8 cellular contexts compared by ENCODE assay signal in genomic region chr4:104930745-104931736, GRCh38.
DNase-seq lines count a peak whose midpoint lies in the region; ATAC-seq, FAIRE-seq and TF ChIP-seq lines count a peak whose summit lies in the region.
"Not testable (repeated sequence)": the region's sequence is repeated elsewhere in the genome, so short reads cannot be mapped to it uniquely, and the experiment has no call there.

No MANE protein-coding gene starts in this region.

- not testable (repeated sequence) for H3K14ac ChIP-seq in H1 (ENCODE audit: insufficient read length); mesenchymal stem cell (ENCODE audit: low read length in 2 of 2)

- H2BK120ac ChIP-seq in H1 (replicated peaks; ENCODE audit: low read depth, low read length); mesenchymal stem cell (ENCODE audit: low read depth, low read length): not testable (repeated sequence)

- H3K4me1 ChIP-seq in Peyer's patch; H1 (replicated peaks in 1 of 4; ENCODE audit: control insufficient read depth in 3 of 4, insufficient read depth in 4 of 4, low read length in 3 of 4); mesenchymal stem cell (ENCODE audit: control insufficient read depth, insufficient read depth, low read depth, low read length): not testable (repeated sequence)

- not testable (repeated sequence) for H4K20me1 ChIP-seq in H1 (replicated peaks in 1 of 2; ENCODE audit: control insufficient read depth in 1 of 2, insufficient read depth in 2 of 2, low read length in 2 of 2)

- POLR2A ChIA-PET in H1 (lab: Charles Lee; ENCODE audit: partially characterized antibody): interaction anchor here (0.6 kb wide), 1 partner anchor 420 kb away, joined by 3 read pairs; no protein-coding TSS in a partner anchor

- not testable (repeated sequence) for H4K5ac ChIP-seq in H1 (ENCODE audit: insufficient read length, low read depth, low read length)

- H2AK5ac ChIP-seq in H1 (ENCODE audit: low read depth, low read length); mesenchymal stem cell (ENCODE audit: low read length, severe bottlenecking): not testable (repeated sequence)

- not testable (repeated sequence) for H3K4me3 ChIP-seq in Peyer's patch; H1 (ENCODE audit: extremely low read depth in 1 of 4, insufficient read depth in 2 of 4, low read depth in 3 of 4, low read length in 4 of 4); mesenchymal stem cell (ENCODE audit: insufficient read depth in 1 of 2, low read depth in 1 of 2, low read length in 2 of 2)

- peak; percentile 16 to 45; a peak in 3 of 4 replicates for TF ChIP-seq RAD21 in H1 (IDR thresholded peaks at IDR 0.05 in 1 of 2, conservative IDR thresholded peaks at IDR 0.05 in 1 of 2; ENCODE audit: low read depth in 2 of 2, low read length in 2 of 2)

- not testable (repeated sequence) for H3K4ac ChIP-seq in H1 (replicated peaks; ENCODE audit: insufficient read length, low read depth, low read length); mesenchymal stem cell (ENCODE audit: low read depth in 1 of 2, low read length in 2 of 2)

- peak overlapping the region; percentile 41 for H3K27ac Mint-ChIP-seq in stimulated activated effector memory CD8-positive, alpha-beta T cell treated with anti-CD3 and anti-CD28 coated beads, Interleukin-12 subunit alpha, Interleukin-12 subunit beta, amount 100 ng/mL, for 72 hours

- not testable (repeated sequence) for H3K36me3 ChIP-seq in Peyer's patch; H1 (ENCODE audit: control insufficient read depth in 2 of 4, insufficient read depth in 4 of 4, low read length in 3 of 4); mesenchymal stem cell (ENCODE audit: control insufficient read depth in 1 of 2, insufficient read depth in 2 of 2, low read depth in 1 of 2, low read length in 2 of 2)

- TF ChIP-seq CTCF in Peyer's patch (IDR thresholded peaks at IDR 0.05) (peak in 3 of 6 experiments; percentile 14 to 31 (median 29)), H1 (IDR thresholded peaks at IDR 0.05; ENCODE audit: control extremely low read depth in 1 of 3, insufficient read depth in 1 of 3, low read depth in 1 of 3, low read length in 3 of 3) (peak in 1 of 3 experiments; percentile 9; a peak in 1 of 4 replicates)

- not testable (repeated sequence) for H2BK12ac ChIP-seq in H1 (ENCODE audit: low read depth, low read length); mesenchymal stem cell (ENCODE audit: low read length in 2 of 2)

- not testable (repeated sequence) for H3K79me1 ChIP-seq in H1 (ENCODE audit: low read depth, low read length); mesenchymal stem cell (replicated peaks; ENCODE audit: low read length, poor library complexity, severe bottlenecking)

- DNase-seq in Daoy (ENCODE audit: low read depth) (peak; percentile 39), HS-27A (ENCODE audit: low read depth) (peak; percentile 30), Peyer's patch (peak; percentile 28 to 53 (median 36)), activated T-cell treated with anti-CD3 and anti-CD28 coated beads for 4 hours (peak; percentile 8), H1 (ENCODE audit: low read depth in 1 of 2, low spot score in 2 of 2) (peak in 1 of 2 experiments; percentile 49), mesenchymal stem cell (peak; percentile 17)
- DNase-seq in stimulated activated effector memory CD8-positive, alpha-beta T cell treated with anti-CD3 and anti-CD28 coated beads, Interleukin-12 subunit alpha, Interleukin-12 subunit beta, amount 100 ng/mL, for 72 hours (ENCODE audit: low spot score in 2 of 2): peak in 1 of 2 donors; percentile 52

- CTCF ChIA-PET in H1 (lab: Charles Lee; ENCODE audit: partially characterized antibody): interaction anchor here (0.5 to 1.0 kb wide), 5 partner anchors 13 to 531 kb away, joined by 3 to 4 read pairs (median 3); no protein-coding TSS in a partner anchor

- TF ChIP-seq POLR2A in Peyer's patch (IDR thresholded peaks at IDR 0.05); H1 (IDR thresholded peaks at IDR 0.05; ENCODE audit: control extremely low read depth in 1 of 2, low read depth in 2 of 2, low read length in 2 of 2): not testable (repeated sequence)

- not testable (repeated sequence) for H3K27ac ChIP-seq in Peyer's patch; H1 (ENCODE audit: low read depth, low read length); mesenchymal stem cell (ENCODE audit: low read length, poor library complexity, severe bottlenecking)

- not testable (repeated sequence) for H3K4me2 ChIP-seq in H1 (ENCODE audit: insufficient read depth in 1 of 2, low read depth in 2 of 2, low read length in 2 of 2); mesenchymal stem cell (ENCODE audit: low read length, poor library complexity, severe bottlenecking)

- not testable (repeated sequence) for H3K56ac ChIP-seq in H1 (replicated peaks; ENCODE audit: insufficient read length, low read depth, low read length)

- WGBS in H1 (ENCODE audit: extremely low coverage in 1 of 2, insufficient coverage in 1 of 2, insufficient read length in 1 of 2, insufficient replicate concordance in 2 of 2, low coverage in 1 of 2, low lambda C conversion rate in 2 of 2, missing lambda C conversion rate in 1 of 2), 2 experiments: 83% methylated on average over 5 of the region's 5 CpGs; no CpG with 5 or more reads in 1 of the 2 experiments
- 56% methylated on average over 5 of the region's 5 CpGs for WGBS in mesenchymal stem cell

- not testable (repeated sequence) for H2BK5ac ChIP-seq in H1 (ENCODE audit: low read depth, low read length); mesenchymal stem cell (ENCODE audit: low read depth, low read length, poor library complexity, severe bottlenecking)

- not testable (repeated sequence) for H3K9me3 ChIP-seq in Peyer's patch; H1 (ENCODE audit: insufficient read depth in 2 of 2, low read depth in 1 of 2, low read length in 1 of 2); mesenchymal stem cell (ENCODE audit: control insufficient read depth, low read length)

- H4K8ac ChIP-seq in H1 (ENCODE audit: extremely low read depth, insufficient read depth, low read length); mesenchymal stem cell (ENCODE audit: low read length): not testable (repeated sequence)

- not testable (repeated sequence) for H4K91ac ChIP-seq in H1 (replicated peaks; ENCODE audit: insufficient read length, low read length); mesenchymal stem cell (ENCODE audit: low read length)

- H3K18ac ChIP-seq in H1 (ENCODE audit: extremely low read depth, low read length); mesenchymal stem cell (ENCODE audit: low read depth in 1 of 2, low read length in 2 of 2): not testable (repeated sequence)

- H3K9me3 Mint-ChIP-seq in stimulated activated effector memory CD8-positive, alpha-beta T cell treated with anti-CD3 and anti-CD28 coated beads, Interleukin-12 subunit alpha, Interleukin-12 subunit beta, amount 100 ng/mL, for 72 hours: not testable (repeated sequence)

- TF ChIP-seq EP300 in H1 (IDR thresholded peaks at IDR 0.05; ENCODE audit: borderline replicate concordance in 1 of 2, low read depth in 2 of 2, low read length in 2 of 2): not testable (repeated sequence)

- H3K4me3 Mint-ChIP-seq in stimulated activated effector memory CD8-positive, alpha-beta T cell treated with anti-CD3 and anti-CD28 coated beads, Interleukin-12 subunit alpha, Interleukin-12 subunit beta, amount 100 ng/mL, for 72 hours: peak overlapping the region; percentile 5

- H2BK20ac ChIP-seq in H1 (ENCODE audit: low read length): not testable (repeated sequence)

- not testable (repeated sequence) for H3K27me3 ChIP-seq in Peyer's patch; H1 (replicated peaks in 1 of 4; ENCODE audit: control insufficient read depth in 3 of 4, extremely low read depth in 1 of 4, insufficient read depth in 3 of 4, low read length in 3 of 4); mesenchymal stem cell (ENCODE audit: control insufficient read depth in 1 of 2, insufficient read depth in 1 of 2, low read length in 2 of 2)

- H3K9ac ChIP-seq in H1 (replicated peaks in 1 of 4; ENCODE audit: extremely low read depth in 1 of 4, low read depth in 3 of 4, low read length in 3 of 4); mesenchymal stem cell (ENCODE audit: low read length): not testable (repeated sequence)

- H2BK15ac ChIP-seq in H1 (ENCODE audit: low read length); mesenchymal stem cell (ENCODE audit: low read depth, poor library complexity, severe bottlenecking): not testable (repeated sequence)

- H3K23me2 ChIP-seq in H1 (ENCODE audit: low read depth, low read length): not testable (repeated sequence)

- not testable (repeated sequence) for H3K23ac ChIP-seq in H1 (ENCODE audit: insufficient read length); mesenchymal stem cell (ENCODE audit: low read length in 2 of 2)

- ATAC-seq in GM21423 (IDR thresholded peaks at IDR 0.05; ENCODE audit: unreplicated experiment): peak; percentile 68
- not testable (repeated sequence) for ATAC-seq in stimulated activated effector memory CD8-positive, alpha-beta T cell treated with anti-CD3 and anti-CD28 coated beads, Interleukin-12 subunit alpha, Interleukin-12 subunit beta, amount 100 ng/mL, for 72 hours

- H2AFZ ChIP-seq in H1 (ENCODE audit: low read length): peak overlapping the region; percentile 90; the same call in 1 of the 2 replicates
- not testable (repeated sequence) for H2AFZ ChIP-seq in mesenchymal stem cell (ENCODE audit: low read depth, low read length)

- not testable (repeated sequence) for H3K36me3 Mint-ChIP-seq in stimulated activated effector memory CD8-positive, alpha-beta T cell treated with anti-CD3 and anti-CD28 coated beads, Interleukin-12 subunit alpha, Interleukin-12 subunit beta, amount 100 ng/mL, for 72 hours

- peaks cover 27% of the 10 kb centered on the region for H3K4me1 Mint-ChIP-seq in stimulated activated effector memory CD8-positive, alpha-beta T cell treated with anti-CD3 and anti-CD28 coated beads, Interleukin-12 subunit alpha, Interleukin-12 subunit beta, amount 100 ng/mL, for 72 hours

- FAIRE-seq in H1 (lab: Jason Lieb, UNC): not testable (repeated sequence)

- not testable (repeated sequence) for H3K79me2 ChIP-seq in H1 (ENCODE audit: control insufficient read depth in 1 of 2, insufficient read depth in 2 of 2, low read length in 2 of 2)
